19 cellular contexts compared by ENCODE assay signal in the genomic region with DNA sequence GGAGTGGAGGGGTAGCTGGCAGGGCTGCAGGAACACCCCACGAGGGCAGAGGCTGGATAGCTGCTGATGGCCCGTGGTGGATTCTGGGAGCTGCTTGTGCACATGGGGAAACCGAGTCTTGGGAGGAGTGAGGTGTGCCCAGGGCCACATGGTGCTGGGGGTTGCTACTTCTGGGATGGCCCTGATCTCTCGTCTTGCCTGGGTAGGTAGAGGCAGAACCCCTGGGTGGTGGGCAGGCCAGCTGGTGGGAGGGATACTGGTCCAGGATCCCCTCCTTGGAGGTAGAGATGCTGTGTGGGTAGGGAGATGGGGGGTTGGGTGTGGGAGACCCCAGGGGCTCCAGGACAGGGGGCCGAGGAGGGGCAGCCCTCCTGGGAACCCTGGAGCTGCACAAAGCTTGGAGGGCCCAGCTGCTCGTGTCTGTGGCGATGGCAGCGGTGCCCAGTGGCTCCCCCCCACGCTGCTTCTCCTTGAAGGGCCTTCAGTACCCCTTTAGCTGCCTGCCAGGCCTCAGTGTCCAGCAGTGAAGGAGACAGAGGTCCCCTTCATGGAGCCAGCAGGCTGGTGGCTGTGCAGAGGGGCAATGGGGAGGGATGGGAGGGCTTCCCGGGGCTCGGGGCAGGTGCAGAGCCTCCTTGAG. TPM values are rescaled to one million over a fixed set of nuclear protein-coding genes. Genes with fewer than 3 reads are reported as not detected.
"Had no signal": no experiment of that assay in that cellular context is flagged by ENCODE, and none has a peak within 500 bp of the region (broad histone marks: within the 10 kb centered on the region; RNA-seq: fewer than 3 reads in every experiment).

No MANE protein-coding gene starts in this region.

- H3K27ac ChIP-seq: esophagus squamous epithelium, neutrophil, pancreas, thyroid gland had no signal

- H3K27ac Mint-ChIP-seq: effector memory CD8-positive, alpha-beta T cell; immature natural killer cell; naive B cell had no signal

- H3K4me3 ChIP-seq: esophagus squamous epithelium, mucosa of descending colon, smooth muscle cell, thyroid gland had no signal

- H3K4me3 Mint-ChIP-seq: effector memory CD8-positive, alpha-beta T cell; immature natural killer cell had no signal

- H3K27me3 ChIP-seq: pancreas, thyroid gland had no signal

- H3K9me3 ChIP-seq: esophagus squamous epithelium, mucosa of descending colon, neutrophil, pancreas, thyroid gland had no signal

- FAIRE-seq: pancreas had no signal

- H3K4me1 ChIP-seq: pancreas had no signal

- ATAC-seq: effector memory CD8-positive, alpha-beta T cell; mucosa of descending colon; sciatic nerve had no signal

- DNase-seq: activated CD4-positive, alpha-beta T cell treated with anti-CD3 and anti-CD28 coated beads for 1 hour; activated CD4-positive, alpha-beta T cell treated with anti-CD3 and anti-CD28 coated beads, Interleukin-2, amount 50 U/mL, for 4 hours; activated T-cell treated with anti-CD3 and anti-CD28 coated beads for 4 hours; anterior cingulate cortex; dermis blood vessel endothelial cell; effector memory CD8-positive, alpha-beta T cell; esophagus squamous epithelium; immature natural killer cell; mesenchymal stem cell; naive B cell; stimulated activated CD4-positive, alpha-beta T cell treated with anti-CD3 and anti-CD28 coated beads, Interleukin-4, amount 100 ng/mL, for 1 hour; T-helper 2 cell; thyroid gland had no signal

- H3K36me3 Mint-ChIP-seq: immature natural killer cell, naive B cell had no signal

- H3K9me3 Mint-ChIP-seq: effector memory CD8-positive, alpha-beta T cell; immature natural killer cell; naive B cell had no signal

- H3K36me3 ChIP-seq: esophagus squamous epithelium, neutrophil, pancreas, thyroid gland had no signal

- H3K4me2 ChIP-seq: smooth muscle cell had no signal

RNA-seq across cellular contexts. Expression of gene NAT8L, which starts 3.2 kb away (rescaled TPM):
- total RNA-seq: bronchial epithelial cell, smooth muscle cell had no signal
- polyA plus RNA-seq: immature natural killer cell, smooth muscle cell had no signal
